In genomic region chr12:47614521-47614920, GRCh38 we compare ENCODE assay signal across 21 cellular contexts.
DNase-seq lines count a peak whose midpoint lies in the region; ATAC-seq and TF ChIP-seq lines count a peak whose summit lies in the region.
"Had no signal": no experiment of that assay in that cellular context is flagged by ENCODE, and none has a peak within 500 bp of the region (broad histone marks: within the 10 kb centered on the region; RNA-seq: fewer than 3 reads in every experiment).

No MANE protein-coding gene starts in this region.

- H2BK15ac ChIP-seq in IMR-90 (ENCODE audit: low read depth, low read length) (no peak overlapping the region), neuronal stem cell (ENCODE audit: low read length) (no peak overlapping the region)

- H2AK9ac ChIP-seq in IMR-90 (replicated peaks; ENCODE audit: low read depth, low read length, poor library complexity) = no peak overlapping the region

- no peaks in the 10 kb centered on the region for H3K4me1 ChIP-seq in IMR-90 (ENCODE audit: control insufficient read depth, insufficient read depth, low read length)
- no peaks in the 10 kb centered on the region for H3K4me1 ChIP-seq in neuronal stem cell (ENCODE audit: control insufficient read depth in 2 of 2, insufficient read depth in 1 of 2, low read depth in 1 of 2, low read length in 2 of 2)
- H3K4me1 ChIP-seq in ascending aorta = no peaks in the 10 kb centered on the region
- H3K4me1 ChIP-seq: A549, Caco-2 had no signal

- no peak overlapping the region for H3K14ac ChIP-seq in IMR-90 (replicated peaks; ENCODE audit: low read depth, low read length)
- no peak overlapping the region for H3K14ac ChIP-seq in neuronal stem cell (ENCODE audit: low read length)

- H3K4me3 ChIP-seq in IMR-90 (ENCODE audit: insufficient read depth, low read depth, low read length) (no peak overlapping the region), neuronal stem cell (ENCODE audit: low read length in 2 of 2) (peak overlapping the region in 1 of 2 donors; percentile 34), ascending aorta (no peak overlapping the region)
- H3K4me3 ChIP-seq: A549; BLaER1 treated with 17β-estradiol and CSF1 and Interleukin-3, amounts not matched to agents 10 nM and 100 nM; GM12878 had no signal

- no peak overlapping the region for H2BK5ac ChIP-seq in IMR-90 (ENCODE audit: low read depth, low read length, poor library complexity, severe bottlenecking)
- H2BK5ac ChIP-seq in neuronal stem cell (ENCODE audit: low read length) = no peak overlapping the region

- TF ChIP-seq POLR2A in IMR-90 (IDR thresholded peaks at IDR 0.05; ENCODE audit: low read depth, low read length) = no peak

- no peaks in the 10 kb centered on the region for H3K27me3 Mint-ChIP-seq in endothelial cell (ENCODE audit: unreplicated experiment)
- H3K27me3 Mint-ChIP-seq: B cell; CD4-positive, alpha-beta T cell had no signal

- no peak for TF ChIP-seq CTCF in IMR-90 (conservative IDR thresholded peaks at IDR 0.05; ENCODE audit: low read depth, low read length)
- no peak for TF ChIP-seq CTCF in endothelial cell (IDR thresholded peaks at IDR 0.05; ENCODE audit: unreplicated experiment)
- no peak for TF ChIP-seq CTCF in ascending aorta (IDR thresholded peaks at IDR 0.05)

- H3K36me3 Mint-ChIP-seq in endothelial cell (ENCODE audit: low read depth, unreplicated experiment) = peaks cover 48% of the 10 kb centered on the region

- H3K23ac ChIP-seq in IMR-90 (ENCODE audit: low read depth, low read length) = no peak overlapping the region
- H3K23ac ChIP-seq in neuronal stem cell (ENCODE audit: low read depth, low read length, poor library complexity) = no peak overlapping the region

- WGBS in IMR-90 (ENCODE audit: extremely low coverage in 2 of 2, insufficient read length in 1 of 2), 2 experiments = 0% methylated on average over 1 of the region's 2 CpGs; no CpG with 5 or more reads in 1 of the 2 experiments
- no CpG with 5 or more reads among the region's 2 CpGs for WGBS in neuronal stem cell (ENCODE audit: extremely low coverage in 2 of 2, insufficient read length in 2 of 2, insufficient replicate concordance in 1 of 2), 2 donors

- H3K4me3 Mint-ChIP-seq in endothelial cell (ENCODE audit: unreplicated experiment) = peak overlapping the region; percentile 14
- H3K4me3 Mint-ChIP-seq: B cell; CD4-positive, alpha-beta T cell; CD8-positive, alpha-beta T cell had no signal

- dilution Hi-C loops in IMR-90 (cut with HindIII; ENCODE audit: low sequenced_read_pairs, unreplicated experiment) = no loop called here

- ATAC-seq in IMR-90 (ENCODE audit: low read depth) = peak; percentile 27; the same call in 1 of the 2 replicates
- no peak for ATAC-seq in stimulated activated naive CD8-positive, alpha-beta T cell treated with anti-CD3 and anti-CD28 coated beads, Interleukin-15, Interleukin-2, amounts not matched to agents 100 U/mL and 50 U/mL, for 24 hours
- ATAC-seq: A549; CD8-positive, alpha-beta T cell; GM12878 had no signal

- DNase-seq in IMR-90 (no peak), endothelial cell (ENCODE audit: low spot score) (no peak), neuronal stem cell (ENCODE audit: low spot score) (no peak), ascending aorta (ENCODE audit: low spot score in 2 of 2) (no peak)
- no peak for DNase-seq in stimulated activated naive CD8-positive, alpha-beta T cell treated with anti-CD3 and anti-CD28 coated beads, Interleukin-15, Interleukin-2, amounts not matched to agents 100 U/mL and 50 U/mL, for 24 hours
- DNase-seq: AML-193; Caco-2; Calu3; CD4-positive, alpha-beta T cell; CD8-positive, alpha-beta T cell; DMS53; DMS79; DND-41; EL; GDM1 had no signal

- no peak for TF ChIP-seq RAD21 in IMR-90 (IDR thresholded peaks at IDR 0.05; ENCODE audit: low read length)

- no peak overlapping the region for H3K27ac Mint-ChIP-seq in endothelial cell (ENCODE audit: unreplicated experiment)
- H3K27ac Mint-ChIP-seq: B cell; CD4-positive, alpha-beta T cell; CD8-positive, alpha-beta T cell had no signal

- H3K36me3 ChIP-seq in IMR-90 (ENCODE audit: control insufficient read depth, insufficient read depth, low read length) = no peaks in the 10 kb centered on the region
- H3K36me3 ChIP-seq in neuronal stem cell (replicated peaks in 1 of 2; ENCODE audit: control insufficient read depth in 2 of 2, insufficient read depth in 2 of 2, low read length in 2 of 2) = no peaks in the 10 kb centered on the region
- no peaks in the 10 kb centered on the region for H3K36me3 ChIP-seq in ascending aorta

- H3K27me3 ChIP-seq in IMR-90 (ENCODE audit: control insufficient read depth, insufficient read depth, low read length) (no peaks in the 10 kb centered on the region), neuronal stem cell (ENCODE audit: control insufficient read depth in 3 of 3, insufficient read depth in 3 of 3, low read depth in 1 of 3, low read length in 3 of 3) (no peaks in the 10 kb centered on the region), ascending aorta (no peaks in the 10 kb centered on the region)
- H3K27me3 ChIP-seq: BLaER1 treated with 17β-estradiol and CSF1 and Interleukin-3, amounts not matched to agents 10 nM and 100 nM had no signal

- no peaks in the 10 kb centered on the region for H3K9me1 ChIP-seq in IMR-90 (ENCODE audit: insufficient read depth, low read length)

- H4K5ac ChIP-seq in IMR-90 (ENCODE audit: low read depth, low read length) = no peak overlapping the region

- H3K4ac ChIP-seq in IMR-90 (ENCODE audit: low read depth, low read length) (no peak overlapping the region), neuronal stem cell (ENCODE audit: low read length) (no peak overlapping the region)

- H3K56ac ChIP-seq in IMR-90 (ENCODE audit: extremely low read depth, insufficient read depth, low read length) = no peak overlapping the region

- in situ Hi-C loops in IMR-90 (cut with MboI; ENCODE audit: low sequenced_read_pairs) = no loop called here

- H3K18ac ChIP-seq in IMR-90 (ENCODE audit: low read depth, low read length) (no peak overlapping the region), neuronal stem cell (ENCODE audit: low read length) (peak overlapping the region; percentile 15)

- H4K91ac ChIP-seq in IMR-90 (ENCODE audit: insufficient read depth, low read depth, low read length) = no peak overlapping the region
- H4K91ac ChIP-seq in neuronal stem cell (ENCODE audit: low read depth, low read length, poor library complexity) = no peak overlapping the region

- H3K9ac ChIP-seq in IMR-90 (ENCODE audit: low read depth, low read length) = no peak overlapping the region
- H3K9ac ChIP-seq in neuronal stem cell (ENCODE audit: low read depth, low read length, poor library complexity) = no peak overlapping the region
- H3K9ac ChIP-seq: BLaER1 treated with 17β-estradiol and CSF1 and Interleukin-3, amounts not matched to agents 10 nM and 100 nM had no signal

- no TSS peak for BruUV-seq in IMR-90 (replicated peaks; lab: Mats Ljungman, UMichigan)

- H3K4me2 ChIP-seq in IMR-90 (ENCODE audit: low read depth, low read length) = no peak overlapping the region
- H3K4me2 ChIP-seq in neuronal stem cell (ENCODE audit: insufficient read depth, low read length, poor library complexity, severe bottlenecking) = no peak overlapping the region
- H3K4me2 ChIP-seq: A549; BLaER1 treated with 17β-estradiol and CSF1 and Interleukin-3, amounts not matched to agents 10 nM and 100 nM had no signal

- H2AFZ ChIP-seq in IMR-90 (replicated peaks; ENCODE audit: low read length, poor library complexity) = no peak overlapping the region
- no peak overlapping the region for H2AFZ ChIP-seq in neuronal stem cell (ENCODE audit: low read length)

- POLR2A ChIA-PET in IMR-90 (lab: Charles Lee; ENCODE audit: unreplicated experiment) = no interaction called here

- H2BK120ac ChIP-seq in IMR-90 (ENCODE audit: low read depth, low read length) (no peak overlapping the region), neuronal stem cell (ENCODE audit: low read depth, low read length) (no peak overlapping the region)

- H3K4me1 Mint-ChIP-seq in endothelial cell (ENCODE audit: unreplicated experiment) = no peaks in the 10 kb centered on the region

- H3K27ac ChIP-seq in IMR-90 (ENCODE audit: insufficient read depth, low read length) (no peak overlapping the region), neuronal stem cell (replicated peaks; ENCODE audit: low read length) (no peak overlapping the region), ascending aorta (no peak overlapping the region)
- H3K27ac ChIP-seq: 22Rv1; A549; BLaER1 treated with 17β-estradiol and CSF1 and Interleukin-3, amounts not matched to agents 10 nM and 100 nM; C4-2B had no signal

- H4K8ac ChIP-seq in IMR-90 (ENCODE audit: low read depth in 2 of 2, low read length in 2 of 2) (no peak overlapping the region), neuronal stem cell (ENCODE audit: low read depth, low read length) (no peak overlapping the region)

- intact Hi-C loops in IMR-90 (cut with micrococcal nuclease) (no loop called here), ascending aorta (cut with DNase I) (no loop called here)

- no peaks in the 10 kb centered on the region for H4K20me1 ChIP-seq in IMR-90 (ENCODE audit: insufficient read depth, low read length)
- H4K20me1 ChIP-seq: BLaER1 treated with 17β-estradiol and CSF1 and Interleukin-3, amounts not matched to agents 10 nM and 100 nM had no signal

- H2AK5ac ChIP-seq in IMR-90 (ENCODE audit: low read depth, low read length) (no peak overlapping the region), neuronal stem cell (ENCODE audit: low read depth, low read length) (no peak overlapping the region)

- peaks cover 8% of the 10 kb centered on the region for H3K9me3 ChIP-seq in IMR-90 (ENCODE audit: control insufficient read depth, insufficient read depth, low read length)
- peaks cover 10 to 14% of the 10 kb centered on the region in 2 donors for H3K9me3 ChIP-seq in neuronal stem cell (replicated peaks in 1 of 2; ENCODE audit: control insufficient read depth in 2 of 2, insufficient read depth in 1 of 2, low read depth in 1 of 2, low read length in 2 of 2)
- no peaks in the 10 kb centered on the region for H3K9me3 ChIP-seq in ascending aorta

- CTCF ChIA-PET in IMR-90 (lab: Yijun Ruan, JAX) = no interaction called here

- no peak overlapping the region for H2BK20ac ChIP-seq in IMR-90 (ENCODE audit: low read depth, low read length)

- peaks cover 14% of the 10 kb centered on the region for H3K9me3 Mint-ChIP-seq in endothelial cell (ENCODE audit: unreplicated experiment)

- no peak overlapping the region for H2BK12ac ChIP-seq in neuronal stem cell (ENCODE audit: low read length)

- H3K79me1 ChIP-seq in IMR-90 (ENCODE audit: low read depth in 1 of 2, low read length in 2 of 2) (no peaks in the 10 kb centered on the region), neuronal stem cell (ENCODE audit: low read depth, low read length) (no peaks in the 10 kb centered on the region)

TF ChIP-seq in IMR-90, 13 proteins besides CTCF, POLR2A, EP300 and RAD21 (continues in another document):
- TF ChIP-seq RCOR1 (IDR thresholded peaks at IDR 0.05; ENCODE audit: insufficient replicate concordance, low read length) (no peak), RFX5 (IDR thresholded peaks at IDR 0.05; ENCODE audit: low read depth, low read length) (no peak)
